ENCODE assay signal across 1 cellular context in the genomic region with DNA sequence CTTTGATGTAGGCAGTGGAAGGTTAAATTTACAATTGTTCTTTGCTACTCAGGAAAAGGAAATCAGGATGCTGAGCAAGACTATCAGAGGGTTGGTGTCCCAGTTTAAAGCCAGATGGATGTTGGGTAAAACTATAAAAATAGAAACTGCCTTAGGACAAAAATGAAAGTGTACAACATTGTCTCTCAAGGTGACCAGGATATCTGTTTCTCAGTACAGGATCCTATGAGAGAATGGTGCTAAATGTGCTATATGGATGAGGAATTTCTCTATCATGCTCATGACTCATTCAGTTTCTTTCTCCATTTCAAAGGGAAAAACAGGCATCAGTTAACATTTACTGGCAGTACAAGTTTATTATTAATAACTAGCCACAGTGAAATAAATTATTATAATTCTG.
TF ChIP-seq lines count a peak whose summit lies in the region.

No MANE protein-coding gene starts in this region.

TF ChIP-seq in A549, 52 proteins besides CTCF, POLR2A, EP300 and RAD21 (continued from another document):
- TF ChIP-seq, protein P1, sequence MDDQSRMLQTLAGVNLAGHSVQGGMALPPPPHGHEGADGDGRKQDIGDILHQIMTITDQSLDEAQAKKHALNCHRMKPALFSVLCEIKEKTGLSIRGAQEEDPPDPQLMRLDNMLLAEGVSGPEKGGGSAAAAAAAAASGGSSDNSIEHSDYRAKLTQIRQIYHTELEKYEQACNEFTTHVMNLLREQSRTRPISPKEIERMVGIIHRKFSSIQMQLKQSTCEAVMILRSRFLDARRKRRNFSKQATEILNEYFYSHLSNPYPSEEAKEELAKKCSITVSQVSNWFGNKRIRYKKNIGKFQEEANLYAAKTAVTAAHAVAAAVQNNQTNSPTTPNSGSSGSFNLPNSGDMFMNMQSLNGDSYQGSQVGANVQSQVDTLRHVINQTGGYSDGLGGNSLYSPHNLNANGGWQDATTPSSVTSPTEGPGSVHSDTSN (IDR thresholded peaks at IDR 0.05): no peak
- no peak for TF ChIP-seq NR3C1 (IDR thresholded peaks at IDR 0.05)
- no peak for TF ChIP-seq RNF2 (IDR thresholded peaks at IDR 0.05; ENCODE audit: borderline replicate concordance, low read depth)
- TF ChIP-seq FOSL2 (IDR thresholded peaks at IDR 0.05): no peak
- TF ChIP-seq FOSL2 (CRISPR knock-in tag; IDR thresholded peaks at IDR 0.05): no peak
- no peak for TF ChIP-seq NFE2L2 (conservative IDR thresholded peaks at IDR 0.05; ENCODE audit: low read length)
- no peak for TF ChIP-seq CBX8 (IDR thresholded peaks at IDR 0.05)
- no peak for TF ChIP-seq CBX2 (IDR thresholded peaks at IDR 0.05; ENCODE audit: borderline replicate concordance, low read depth)
TF ChIP-seq in A549: peak in this region for 0.
